Comparison of ENCODE assay signal across 9 cellular contexts in genomic region chr2:201432551-201433388, GRCh38. TPM values are rescaled to one million over a fixed set of nuclear protein-coding genes. Genes with fewer than 3 reads are reported as not detected.
DNase-seq lines count a peak whose midpoint lies in the region; ATAC-seq and TF ChIP-seq lines count a peak whose summit lies in the region.
"Had no signal": no experiment of that assay in that cellular context is flagged by ENCODE, and none has a peak within 500 bp of the region (broad histone marks: within the 10 kb centered on the region; RNA-seq: fewer than 3 reads in every experiment).

No MANE protein-coding gene starts in this region.

- H3K9me3 Mint-ChIP-seq in activated CD4-positive, alpha-beta T cell treated with anti-CD3 and anti-CD28 coated beads for 36 hours (ENCODE audit: low read depth), result peaks cover 4% of the 10 kb centered on the region
- H3K9me3 Mint-ChIP-seq in activated naive CD8-positive, alpha-beta T cell treated with anti-CD3 and anti-CD28 coated beads for 36 hours, result peaks cover 9% of the 10 kb centered on the region

- peak overlapping the region; percentile 45 for H3K4me3 Mint-ChIP-seq in activated CD4-positive, alpha-beta T cell treated with anti-CD3 and anti-CD28 coated beads for 36 hours
- peak overlapping the region; percentile 3 for H3K4me3 Mint-ChIP-seq in activated naive CD8-positive, alpha-beta T cell treated with anti-CD3 and anti-CD28 coated beads for 36 hours

- CTCF ChIA-PET in activated CD4-positive, alpha-beta T cell treated with anti-CD3 and anti-CD28 coated beads for 36 hours (lab: Charles Lee), result interaction anchor here (1.0 to 2.3 kb wide), 3 partner anchors 18 to 249 kb away, joined by 3 to 6 read pairs (median 3); partner anchors contain the start of genes STRADB and TRAK2

- H3K4me3 ChIP-seq in thoracic aorta, result peak overlapping the region; percentile 39
- H3K4me3 ChIP-seq: PC-9 had no signal

- H3K27ac Mint-ChIP-seq in activated CD4-positive, alpha-beta T cell treated with anti-CD3 and anti-CD28 coated beads for 36 hours, result peak overlapping the region; percentile 95
- peak overlapping the region; percentile 74 for H3K27ac Mint-ChIP-seq in activated naive CD8-positive, alpha-beta T cell treated with anti-CD3 and anti-CD28 coated beads for 36 hours

- peaks cover 54% of the 10 kb centered on the region for H3K4me1 Mint-ChIP-seq in activated CD4-positive, alpha-beta T cell treated with anti-CD3 and anti-CD28 coated beads for 36 hours
- peaks cover 31% of the 10 kb centered on the region for H3K4me1 Mint-ChIP-seq in activated naive CD8-positive, alpha-beta T cell treated with anti-CD3 and anti-CD28 coated beads for 36 hours

- in situ Hi-C loops in GM13977 (cut with MboI; ENCODE audit: low pct_unique_long_range_greater_than_20kb, low sequenced_read_pairs, unreplicated experiment), result no loop called here

- H3K27me3 ChIP-seq in thoracic aorta (replicated peaks; ENCODE audit: insufficient read depth), result no peaks in the 10 kb centered on the region

- TF ChIP-seq CTCF in thoracic aorta (IDR thresholded peaks at IDR 0.05) (no peak), GM13977 (IDR thresholded peaks at IDR 0.05; ENCODE audit: extremely low read depth, insufficient read depth, missing control alignments) (no peak)

- H3K4me1 ChIP-seq in thoracic aorta (ENCODE audit: control insufficient read depth in 1 of 2, low read depth in 2 of 2), result peaks cover 27 to 53% of the 10 kb centered on the region in 2 donors

- peak overlapping the region; percentile 49 to 85 for H3K27ac ChIP-seq in thoracic aorta
- H3K27ac ChIP-seq: PC-9 had no signal

- ATAC-seq in activated CD4-positive, alpha-beta T cell treated with anti-CD3 and anti-CD28 coated beads for 36 hours, result peak; percentile 7
- ATAC-seq in left ventricle myocardium superior (peak; percentile 82), thoracic aorta (ENCODE audit: insufficient number of reproducible peaks, low FRiP score, low read depth) (no peak)

- POLR2A ChIA-PET in activated CD4-positive, alpha-beta T cell treated with anti-CD3 and anti-CD28 coated beads for 36 hours (lab: Charles Lee), result interaction anchor here (1.0 kb wide), 1 partner anchor 19 kb away, joined by 4 read pairs; the partner anchor contains the start of genes STRADB and TRAK2

- no peaks in the 10 kb centered on the region for H3K9me3 ChIP-seq in thoracic aorta

- intact Hi-C loops in activated CD4-positive, alpha-beta T cell treated with anti-CD3 and anti-CD28 coated beads for 36 hours (cut with DNase I, micrococcal nuclease), result loop anchor here (1.0 to 5.0 kb wide), 3 partner anchors 18 to 175 kb away; partner anchors contain the start of genes STRADB (in 2 of the 2) and TRAK2 (in 2 of the 2)
- intact Hi-C loops in left ventricle myocardium superior (cut with micrococcal nuclease), result no loop called here

- no peaks in the 10 kb centered on the region for H3K36me3 ChIP-seq in thoracic aorta

- no peaks in the 10 kb centered on the region for H3K27me3 Mint-ChIP-seq in activated CD4-positive, alpha-beta T cell treated with anti-CD3 and anti-CD28 coated beads for 36 hours
- no peaks in the 10 kb centered on the region for H3K27me3 Mint-ChIP-seq in activated naive CD8-positive, alpha-beta T cell treated with anti-CD3 and anti-CD28 coated beads for 36 hours

- H3K36me3 Mint-ChIP-seq in activated CD4-positive, alpha-beta T cell treated with anti-CD3 and anti-CD28 coated beads for 36 hours (ENCODE audit: low read depth), result peaks cover 22% of the 10 kb centered on the region
- peaks cover 26% of the 10 kb centered on the region for H3K36me3 Mint-ChIP-seq in activated naive CD8-positive, alpha-beta T cell treated with anti-CD3 and anti-CD28 coated beads for 36 hours

- no peak for DNase-seq in activated CD4-positive, alpha-beta T cell treated with anti-CD3 and anti-CD28 coated beads for 36 hours
- DNase-seq in activated CD4-positive, alpha-beta T cell treated with anti-CD3 and anti-CD28 coated beads for 4 hours, result no peak
- no peak for DNase-seq in activated naive CD8-positive, alpha-beta T cell treated with anti-CD3 and anti-CD28 coated beads for 36 hours
- DNase-seq in left ventricle myocardium superior, result peak; percentile 59
- no peak for DNase-seq in thoracic aorta (ENCODE audit: low spot score)
- no peak for DNase-seq in CD1c-positive myeloid dendritic cell (ENCODE audit: extremely low spot score)
- no peak for DNase-seq in DMS153 treated with DMSO at 0.1 percent for 48 hours (lab: John Stamatoyannopoulos, UW; ENCODE audit: unreplicated experiment)
- no peak for DNase-seq in GM13977 (ENCODE audit: low spot score)
- DNase-seq: PC-9 had no signal

RNA-seq across cellular contexts. Expression of gene TRAK2, which starts 18.5 kb away (rescaled TPM):
- 10 to 100 TPM; 22.5 to 25.6 TPM for total RNA-seq in activated CD4-positive, alpha-beta T cell treated with anti-CD3 and anti-CD28 coated beads for 36 hours
- total RNA-seq in activated naive CD8-positive, alpha-beta T cell treated with anti-CD3 and anti-CD28 coated beads for 36 hours, result 10 to 100 TPM; 21.2 to 24.6 TPM
- total RNA-seq in left ventricle myocardium superior (202 TPM), thoracic aorta (10 to 100 TPM; 69.3 to 88.5 TPM)

RNA-seq across cellular contexts. Expression of gene STRADB, which starts 18.8 kb away (rescaled TPM):
- 10 to 100 TPM; 20.5 to 21.8 TPM for total RNA-seq in activated CD4-positive, alpha-beta T cell treated with anti-CD3 and anti-CD28 coated beads for 36 hours
- total RNA-seq in activated naive CD8-positive, alpha-beta T cell treated with anti-CD3 and anti-CD28 coated beads for 36 hours, result 10 to 100 TPM; 22.4 to 23.2 TPM
- total RNA-seq in left ventricle myocardium superior (81.4 TPM), thoracic aorta (10 to 100 TPM in 1 of 2 donors, 1 to 10 TPM in 1; 8.7 to 13.8 TPM)
